21 cellular contexts compared by ENCODE assay signal in genomic region chr11:45974806-45975205, GRCh38. TPM values are rescaled to one million over a fixed set of nuclear protein-coding genes. Genes with fewer than 3 reads are reported as not detected.
A peak's percentile ranks its signal among the peaks of the same experiment; 100 is the strongest.
DNase-seq lines count a peak whose midpoint lies in the region; ATAC-seq, FAIRE-seq and TF ChIP-seq lines count a peak whose summit lies in the region.
"Had no signal": no experiment of that assay in that cellular context is flagged by ENCODE, and none has a peak within 500 bp of the region (broad histone marks: within the 10 kb centered on the region; RNA-seq: fewer than 3 reads in every experiment).

No MANE protein-coding gene starts in this region.

- H3K9me3 ChIP-seq in K562 (replicated peaks; ENCODE audit: control insufficient read depth, insufficient read depth, low read depth, low read length), result no peaks in the 10 kb centered on the region
- H3K9me3 ChIP-seq in CD8-positive, alpha-beta T cell (ENCODE audit: low read length), result no peaks in the 10 kb centered on the region
- H3K9me3 ChIP-seq: BE2C had no signal

- no TSS peak for BruUV-seq in K562 (replicated peaks; lab: Mats Ljungman, UMichigan)

- no peak for ATAC-seq in K562
- peak; percentile 38 for ATAC-seq in left lobe of liver
- no peak for ATAC-seq in stimulated activated naive CD8-positive, alpha-beta T cell treated with anti-CD3 and anti-CD28 coated beads, Interleukin-15, Interleukin-2, amounts not matched to agents 100 U/mL and 50 U/mL, for 24 hours
- ATAC-seq in CD8-positive, alpha-beta T cell, result no peak
- no peak for ATAC-seq in activated CD8-positive, alpha-beta memory T cell treated with anti-CD3 and anti-CD28 coated beads, Interleukin-2, amount 10 ng/mL, durations not matched to agents 7 days and 5 days
- ATAC-seq: Panc1 had no signal

- no peaks in the 10 kb centered on the region for H3K9me3 Mint-ChIP-seq in CD8-positive, alpha-beta T cell
- no peaks in the 10 kb centered on the region for H3K9me3 Mint-ChIP-seq in activated CD8-positive, alpha-beta memory T cell treated with anti-CD3 and anti-CD28 coated beads, Interleukin-2, amount 10 ng/mL, durations not matched to agents 7 days and 5 days (ENCODE audit: low read depth)
- H3K9me3 Mint-ChIP-seq: CD4-positive, alpha-beta memory T cell; T-helper 1 cell treated with Interleukin-12 subunit alpha and Interleukin-12 subunit beta and Interleukin-4 antibody, amounts not matched to agents 30 μg/mL and 1 μg/mL, for 36 hours had no signal

- no peak overlapping the region for H2AFZ ChIP-seq in K562 (ENCODE audit: low read depth, low read length)

- H3K36me3 ChIP-seq in K562 (ENCODE audit: control insufficient read depth, insufficient read depth, low read length), result peaks cover 32% of the 10 kb centered on the region; the same call in 2 of the 3 replicates
- peaks cover 14% of the 10 kb centered on the region for H3K36me3 ChIP-seq in CD8-positive, alpha-beta T cell (ENCODE audit: insufficient read depth, low read length)
- H3K36me3 ChIP-seq: BE2C had no signal

- H3K4me3 ChIP-seq in HFF-Myc (replicated peaks; ENCODE audit: low read depth, low read length) (no peak overlapping the region), K562 (no peak overlapping the region)
- H3K4me3 ChIP-seq in CD8-positive, alpha-beta T cell (ENCODE audit: low read depth, low read length), result no peak overlapping the region

- H3K4me2 ChIP-seq in K562 (ENCODE audit: insufficient read depth, low read length), result no peak overlapping the region

- TF ChIP-seq CTCF in HFF-Myc (IDR thresholded peaks at IDR 0.05; ENCODE audit: low read depth, low read length, missing control alignments) (no peak), K562 (IDR thresholded peaks at IDR 0.05 in 2 of 3, conservative IDR thresholded peaks at IDR 0.05 in 1 of 3; ENCODE audit: insufficient read depth in 2 of 3, low read depth in 1 of 3, low read length in 3 of 3) (no peak)
- no peak for TF ChIP-seq CTCF in CD8-positive, alpha-beta T cell (IDR thresholded peaks at IDR 0.05)

- TF ChIP-seq EP300 in K562 (IDR thresholded peaks at IDR 0.05; ENCODE audit: low read length), result no peak

- no peak overlapping the region for H3K27ac Mint-ChIP-seq in CD8-positive, alpha-beta T cell
- H3K27ac Mint-ChIP-seq in activated CD8-positive, alpha-beta memory T cell treated with anti-CD3 and anti-CD28 coated beads, Interleukin-2, amount 10 ng/mL, durations not matched to agents 7 days and 5 days, result no peak overlapping the region
- H3K27ac Mint-ChIP-seq: T-helper 1 cell treated with Interleukin-12 subunit alpha and Interleukin-12 subunit beta and Interleukin-4 antibody, amounts not matched to agents 30 μg/mL and 1 μg/mL, for 36 hours had no signal

- H3K27ac ChIP-seq in K562 (ENCODE audit: extremely low read depth, low read depth, low read length), result no peak overlapping the region
- H3K27ac ChIP-seq in CD8-positive, alpha-beta T cell (ENCODE audit: low read depth, low read length), result no peak overlapping the region

- H3K79me2 ChIP-seq in K562 (ENCODE audit: control insufficient read depth, insufficient read depth, low read length), result no peaks in the 10 kb centered on the region

- DNase-seq in EH (ENCODE audit: low read depth), result peak; percentile 29
- DNase-seq in HFF-Myc (ENCODE audit: extremely low read depth, low read depth), result peak; percentile 17
- DNase-seq in K562 (ENCODE audit: extremely low read depth in 1 of 4, low spot score in 3 of 4), result no peak
- DNase-seq in left lobe of liver (ENCODE audit: low spot score), result no peak
- DNase-seq in stimulated activated naive CD8-positive, alpha-beta T cell treated with anti-CD3 and anti-CD28 coated beads, Interleukin-15, Interleukin-2, amounts not matched to agents 100 U/mL and 50 U/mL, for 24 hours, result no peak
- DNase-seq in CD8-positive, alpha-beta T cell, result no peak
- DNase-seq in activated CD8-positive, alpha-beta memory T cell treated with anti-CD3 and anti-CD28 coated beads, Interleukin-2, amount 10 ng/mL, durations not matched to agents 7 days and 5 days, result no peak
- DNase-seq: BE2C; CD4-positive, alpha-beta memory T cell; DMS79; H7; NCI-H1436; NCI-H2029; NCI-H2171 treated with DMSO at 0.1 percent for 48 hours; NCI-H446 treated with DMSO at 0.1 percent for 48 hours; NCI-H748 treated with DMSO at 0.1 percent for 48 hours; SHP77 had no signal

- H3K9me1 ChIP-seq in K562 (ENCODE audit: control insufficient read depth, insufficient read depth, low read length), result no peaks in the 10 kb centered on the region

- no peak overlapping the region for H3K9ac ChIP-seq in K562 (ENCODE audit: insufficient read depth in 1 of 2, low read depth in 2 of 2, low read length in 2 of 2)

- no peaks in the 10 kb centered on the region for H3K27me3 Mint-ChIP-seq in CD8-positive, alpha-beta T cell (ENCODE audit: low read depth)
- no peaks in the 10 kb centered on the region for H3K27me3 Mint-ChIP-seq in activated CD8-positive, alpha-beta memory T cell treated with anti-CD3 and anti-CD28 coated beads, Interleukin-2, amount 10 ng/mL, durations not matched to agents 7 days and 5 days
- H3K27me3 Mint-ChIP-seq: CD4-positive, alpha-beta memory T cell had no signal

- CTCF ChIA-PET in K562 (lab: Yijun Ruan, JAX; ENCODE audit: low intra/inter-chr PET ratio), result no interaction called here
- CTCF ChIA-PET in CD8-positive, alpha-beta T cell (lab: Charles Lee), result interaction anchor here (0.9 kb wide), 1 partner anchor 10 kb away, joined by 3 read pairs; no protein-coding TSS in a partner anchor
- CTCF ChIA-PET in activated CD8-positive, alpha-beta memory T cell treated with anti-CD3 and anti-CD28 coated beads, Interleukin-2, amount 10 ng/mL, durations not matched to agents 7 days and 5 days (lab: Charles Lee), result interaction anchor here (0.9 to 1.2 kb wide), 3 partner anchors 10 to 26 kb away, joined by 3 to 7 read pairs (median 3); no protein-coding TSS in a partner anchor

- no peaks in the 10 kb centered on the region for H3K4me1 Mint-ChIP-seq in CD8-positive, alpha-beta T cell (ENCODE audit: low read depth)
- no peaks in the 10 kb centered on the region for H3K4me1 Mint-ChIP-seq in activated CD8-positive, alpha-beta memory T cell treated with anti-CD3 and anti-CD28 coated beads, Interleukin-2, amount 10 ng/mL, durations not matched to agents 7 days and 5 days

- WGBS in K562 (ENCODE audit: insufficient coverage, low coverage, missing lambda C conversion rate), result 100% methylated on average over 1 of the region's 1 CpG

- in situ Hi-C loops in K562 (cut with MboI), result loop anchor here (5.0 kb wide), 1 partner anchor 32 kb away; no protein-coding TSS in a partner anchor

- TF ChIP-seq RAD21 in K562 (CRISPR knock-in tag; conservative IDR thresholded peaks at IDR 0.05 in 1 of 2, IDR thresholded peaks at IDR 0.05 in 1 of 2), result no peak

- no peak for TF ChIP-seq POLR2A in K562 (conservative IDR thresholded peaks at IDR 0.05)

- no peak for FAIRE-seq in K562 (lab: Jason Lieb, UNC)
- FAIRE-seq: GM12892 had no signal

- no peaks in the 10 kb centered on the region for H3K27me3 ChIP-seq in K562 (ENCODE audit: control insufficient read depth in 2 of 2, insufficient read depth in 2 of 2, low read length in 2 of 2)
- no peaks in the 10 kb centered on the region for H3K27me3 ChIP-seq in CD8-positive, alpha-beta T cell (ENCODE audit: insufficient read depth, low read length)
- H3K27me3 ChIP-seq: BE2C had no signal

- no peaks in the 10 kb centered on the region; a peak in 1 of 5 replicates for H3K4me1 ChIP-seq in K562 (replicated peaks in 1 of 2; ENCODE audit: control insufficient read depth in 2 of 2, insufficient read depth in 2 of 2, low read length in 2 of 2)
- H3K4me1 ChIP-seq in CD8-positive, alpha-beta T cell (ENCODE audit: insufficient read depth, low read length), result no peaks in the 10 kb centered on the region
- H3K4me1 ChIP-seq: BE2C had no signal

- intact Hi-C loops in K562 (cut with micrococcal nuclease), result no loop called here
- intact Hi-C loops in CD8-positive, alpha-beta T cell (cut with DNase I, micrococcal nuclease), result no loop called here

- POLR2A ChIA-PET in K562 (lab: Yijun Ruan, JAX), result interaction anchor here (1.6 kb wide), 1 partner anchor 9 kb away, joined by 4 read pairs; no protein-coding TSS in a partner anchor
- POLR2A ChIA-PET in CD8-positive, alpha-beta T cell (lab: Charles Lee), result no interaction called here

- H4K20me1 ChIP-seq in K562 (replicated peaks; ENCODE audit: control insufficient read depth, insufficient read depth, low read length), result no peaks in the 10 kb centered on the region

- H3K36me3 Mint-ChIP-seq in CD8-positive, alpha-beta T cell, result peaks cover 53% of the 10 kb centered on the region
- peaks cover 8% of the 10 kb centered on the region for H3K36me3 Mint-ChIP-seq in activated CD8-positive, alpha-beta memory T cell treated with anti-CD3 and anti-CD28 coated beads, Interleukin-2, amount 10 ng/mL, durations not matched to agents 7 days and 5 days

- no peak overlapping the region for H3K4me3 Mint-ChIP-seq in CD8-positive, alpha-beta T cell
- no peak overlapping the region for H3K4me3 Mint-ChIP-seq in activated CD8-positive, alpha-beta memory T cell treated with anti-CD3 and anti-CD28 coated beads, Interleukin-2, amount 10 ng/mL, durations not matched to agents 7 days and 5 days
- H3K4me3 Mint-ChIP-seq: CD4-positive, alpha-beta memory T cell; T-helper 1 cell treated with Interleukin-12 subunit alpha and Interleukin-12 subunit beta and Interleukin-4 antibody, amounts not matched to agents 30 μg/mL and 1 μg/mL, for 36 hours had no signal

RNA-seq across cellular contexts. Expression of gene LARGE2, which starts 52.4 kb away (rescaled TPM):
- total RNA-seq in K562 (2011; cell fraction: chromatin; rRNA removed; ENCODE audit: low replicate concordance), result 10.2 and 37.1 TPM in 2 replicates
- 31.2 and 41.2 TPM in 2 replicates for total RNA-seq in K562 (2011; cell fraction: nucleolus; rRNA removed)
- total RNA-seq in K562 (2011; cell fraction: nucleoplasm; rRNA removed), result 24.0 and 27.8 TPM in 2 replicates
- total RNA-seq in K562 (2014; rRNA removed) (6.6 and 8.7 TPM in 2 replicates), K562 (2014; rRNA removed; fragmentation: Illumina TruSeq; extraction: Trizol) (1.7 and 2.5 TPM in 2 replicates), K562 (2015; rRNA removed; fragmentation: Illumina TruSeq; extraction: Trizol) (2.6 and 2.7 TPM in 2 replicates), K562 (2021) (12.6 and 14.1 TPM in 2 replicates), left lobe of liver (2.9 TPM)
- polyA plus RNA-seq in K562 (2011; rRNA removed) (7.2 and 12.7 TPM in 2 replicates), K562 (2014; fragmentation: Illumina TruSeq; extraction: Trizol) (8.9 and 16.3 TPM in 2 replicates), K562 (2014; fragmentation: Nextera tagmentation; extraction: Ambion mirVana) (under 1 TPM; 0.56 to 0.80 TPM), K562 (2014; rRNA removed) (12.4 and 15.8 TPM in 2 replicates)
- polyA plus RNA-seq in K562 (2011; cell fraction: cytosol; rRNA removed), result 14.0 and 25.6 TPM in 2 replicates
- 41.1 and 66.6 TPM in 2 replicates for polyA plus RNA-seq in K562 (2011; cell fraction: nucleus; rRNA removed)
- polyA plus RNA-seq in K562 (2012), result 6.0 and 6.7 TPM in 2 replicates
- polyA minus RNA-seq in K562 (2011; rRNA and poly(A)+ RNA removed), result 2.7 and 3.1 TPM in 2 replicates
- 4.4 and 4.6 TPM in 2 replicates for polyA minus RNA-seq in K562 (2011; cell fraction: cytosol; rRNA and poly(A)+ RNA removed)
- 7.1 and 8.6 TPM in 2 replicates for polyA minus RNA-seq in K562 (2011; cell fraction: nucleus; rRNA and poly(A)+ RNA removed)
- 1 to 10 TPM; 3.0 to 4.2 TPM for total RNA-seq in CD8-positive, alpha-beta T cell
- total RNA-seq in activated CD8-positive, alpha-beta memory T cell treated with anti-CD3 and anti-CD28 coated beads, Interleukin-2, amount 10 ng/mL, durations not matched to agents 7 days and 5 days, result under 1 TPM; 0.54 to 0.64 TPM
- total RNA-seq: G401 had no signal

RNA-seq across cellular contexts. Expression of gene PEX16, which starts 57.1 kb away (rescaled TPM):
- total RNA-seq in K562 (2011; cell fraction: chromatin; rRNA removed; ENCODE audit: low replicate concordance), result 11.5 and 39.4 TPM in 2 replicates
- 47.2 and 58.2 TPM in 2 replicates for total RNA-seq in K562 (2011; cell fraction: nucleolus; rRNA removed)
- total RNA-seq in K562 (2011; cell fraction: nucleoplasm; rRNA removed), result 22.8 and 24.3 TPM in 2 replicates
- total RNA-seq in K562 (2014; rRNA removed), result 43.9 and 48.4 TPM in 2 replicates
- 6.0 and 8.9 TPM in 2 replicates for total RNA-seq in K562 (2014; rRNA removed; fragmentation: Illumina TruSeq; extraction: Trizol)
- 16.2 and 22.5 TPM in 2 replicates for total RNA-seq in K562 (2015; rRNA removed; fragmentation: Illumina TruSeq; extraction: Trizol)
- total RNA-seq in K562 (2021), result 33.7 and 37.3 TPM in 2 replicates
- polyA plus RNA-seq in K562 (2011; rRNA removed), result 14.6 and 16.6 TPM in 2 replicates
- 17.9 and 33.5 TPM in 2 replicates for polyA plus RNA-seq in K562 (2011; cell fraction: cytosol; rRNA removed)
- polyA plus RNA-seq in K562 (2011; cell fraction: nucleus; rRNA removed), result 42.7 and 61.1 TPM in 2 replicates
- 18.8 and 30.4 TPM in 2 replicates for polyA plus RNA-seq in K562 (2012)
- polyA plus RNA-seq in K562 (2014; fragmentation: Illumina TruSeq; extraction: Trizol), result 7.5 and 20.4 TPM in 2 replicates
- 1 to 10 TPM; 1.5 to 3.9 TPM for polyA plus RNA-seq in K562 (2014; fragmentation: Nextera tagmentation; extraction: Ambion mirVana)
- polyA plus RNA-seq in K562 (2014; rRNA removed), result 30.8 and 38.3 TPM in 2 replicates
- polyA minus RNA-seq in K562 (2011; rRNA and poly(A)+ RNA removed), result 7.6 and 8.4 TPM in 2 replicates
- polyA minus RNA-seq in K562 (2011; cell fraction: cytosol; rRNA and poly(A)+ RNA removed), result 15.4 and 23.8 TPM in 2 replicates
- 24.3 and 25.0 TPM in 2 replicates for polyA minus RNA-seq in K562 (2011; cell fraction: nucleus; rRNA and poly(A)+ RNA removed)
- 37.0 TPM for total RNA-seq in left lobe of liver
- 10 to 100 TPM; 51.5 to 55.6 TPM for total RNA-seq in CD8-positive, alpha-beta T cell
- total RNA-seq in activated CD8-positive, alpha-beta memory T cell treated with anti-CD3 and anti-CD28 coated beads, Interleukin-2, amount 10 ng/mL, durations not matched to agents 7 days and 5 days, result 10 to 100 TPM; 45.9 to 53.9 TPM

Comparison
In these comparisons a context has a peak if more than half of its experiments do, and no peak if none do; other contexts are left out.
1. DNase-seq: peak in EH (single experiment) and HFF-Myc (single experiment); none in K562 (0 of 4), left lobe of liver (single experiment), stimulated activated naive CD8-positive, alpha-beta T cell treated with anti-CD3 and anti-CD28 coated beads, Interleukin-15, Interleukin-2, amounts not matched to agents 100 U/mL and 50 U/mL, for 24 hours (single experiment), CD8-positive, alpha-beta T cell (0 of 7) and activated CD8-positive, alpha-beta memory T cell treated with anti-CD3 and anti-CD28 coated beads, Interleukin-2, amount 10 ng/mL, durations not matched to agents 7 days and 5 days (single experiment).